Comparison of ENCODE assay signal across 8 cellular contexts in the genomic region with DNA sequence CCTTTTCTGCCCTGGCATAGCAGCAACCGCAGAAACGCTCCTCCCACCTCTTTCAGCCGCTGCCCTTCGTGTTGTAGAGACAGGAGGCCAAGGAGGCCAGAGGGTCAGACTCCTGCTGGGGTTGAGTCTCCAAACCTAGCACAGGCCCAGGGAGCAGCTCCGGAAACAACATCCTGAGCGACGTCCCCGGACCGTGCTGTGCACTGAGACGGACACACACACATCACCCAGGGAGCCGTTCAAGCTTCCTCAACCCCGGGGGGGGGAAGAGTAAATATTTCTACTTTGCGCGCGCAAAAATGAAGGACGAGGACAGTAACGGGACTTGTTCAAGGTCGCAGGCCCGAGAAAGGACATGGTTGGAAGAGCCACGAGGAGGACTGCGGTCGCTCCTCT. TPM values are rescaled to one million over a fixed set of nuclear protein-coding genes. Genes with fewer than 3 reads are reported as not detected.
DNase-seq lines count a peak whose midpoint lies in the region; ATAC-seq and TF ChIP-seq lines count a peak whose summit lies in the region.

No MANE protein-coding gene starts in this region.

- ATAC-seq in activated CD8-positive, alpha-beta memory T cell treated with anti-CD3 and anti-CD28 coated beads, Interleukin-2, amount 10 ng/mL, durations not matched to agents 7 days and 5 days = peak; percentile 33
- ATAC-seq in activated CD8-positive, alpha-beta T cell treated with anti-CD3 and anti-CD28 coated beads for 36 hours = peak; percentile 46

- H3K27ac Mint-ChIP-seq in activated CD8-positive, alpha-beta memory T cell treated with anti-CD3 and anti-CD28 coated beads, Interleukin-2, amount 10 ng/mL, durations not matched to agents 7 days and 5 days = peak overlapping the region; percentile 90
- peak overlapping the region; percentile 85 for H3K27ac Mint-ChIP-seq in activated CD8-positive, alpha-beta T cell treated with anti-CD3 and anti-CD28 coated beads for 36 hours

- POLR2A ChIA-PET in activated CD8-positive, alpha-beta T cell treated with anti-CD3 and anti-CD28 coated beads for 36 hours (lab: Charles Lee) = interaction anchor here (0.6 kb wide), 1 partner anchor 55 kb away, joined by 3 read pairs; the partner anchor contains the start of gene ZNF134

- no peaks in the 10 kb centered on the region for H3K27me3 Mint-ChIP-seq in activated CD8-positive, alpha-beta memory T cell treated with anti-CD3 and anti-CD28 coated beads, Interleukin-2, amount 10 ng/mL, durations not matched to agents 7 days and 5 days
- H3K27me3 Mint-ChIP-seq in activated CD8-positive, alpha-beta T cell treated with anti-CD3 and anti-CD28 coated beads for 36 hours = no peaks in the 10 kb centered on the region

- peak; percentile 43 for DNase-seq in activated CD8-positive, alpha-beta memory T cell treated with anti-CD3 and anti-CD28 coated beads, Interleukin-2, amount 10 ng/mL, durations not matched to agents 7 days and 5 days
- no peak for DNase-seq in activated CD8-positive, alpha-beta memory T cell treated with anti-CD3 and anti-CD28 coated beads, Interleukin-2, amount 50 U/mL, for 48 hours
- DNase-seq in HK-2 (ENCODE audit: unreplicated experiment) (peak; percentile 49), fibroblast of the aortic adventitia (ENCODE audit: low read depth) (peak; percentile 18), GDM1 (lab: John Stamatoyannopoulos, UW) (no peak), mucosa of gallbladder (ENCODE audit: low spot score) (no peak)
- DNase-seq in activated CD8-positive, alpha-beta T cell treated with anti-CD3 and anti-CD28 coated beads for 36 hours = peak; percentile 36

- peaks cover 25% of the 10 kb centered on the region for H3K4me1 Mint-ChIP-seq in activated CD8-positive, alpha-beta memory T cell treated with anti-CD3 and anti-CD28 coated beads, Interleukin-2, amount 10 ng/mL, durations not matched to agents 7 days and 5 days
- peaks cover 26% of the 10 kb centered on the region for H3K4me1 Mint-ChIP-seq in activated CD8-positive, alpha-beta T cell treated with anti-CD3 and anti-CD28 coated beads for 36 hours (ENCODE audit: low read depth)

- peak overlapping the region; percentile 93 for H3K4me3 Mint-ChIP-seq in activated CD8-positive, alpha-beta memory T cell treated with anti-CD3 and anti-CD28 coated beads, Interleukin-2, amount 10 ng/mL, durations not matched to agents 7 days and 5 days
- H3K4me3 Mint-ChIP-seq in activated CD8-positive, alpha-beta T cell treated with anti-CD3 and anti-CD28 coated beads for 36 hours = peak overlapping the region; percentile 86

- intact Hi-C loops in activated CD8-positive, alpha-beta T cell treated with anti-CD3 and anti-CD28 coated beads for 36 hours (cut with micrococcal nuclease) = no loop called here

- H3K4me3 ChIP-seq in fibroblast of the aortic adventitia (ENCODE audit: low read depth, low read length) (peak overlapping the region; percentile 95), neuron (ENCODE audit: low read length) (peak overlapping the region; percentile 86)

- H3K9me3 ChIP-seq in neuron (ENCODE audit: low read length) = peaks cover 19% of the 10 kb centered on the region

- H3K27me3 ChIP-seq in neuron (ENCODE audit: insufficient read depth, low read length) = no peaks in the 10 kb centered on the region

- TF ChIP-seq CTCF in activated CD8-positive, alpha-beta T cell treated with anti-CD3 and anti-CD28 coated beads for 36 hours (IDR thresholded peaks at IDR 0.05) = no peak
- no peak for TF ChIP-seq CTCF in fibroblast of the aortic adventitia (IDR thresholded peaks at IDR 0.05; ENCODE audit: insufficient read depth, low read length)

- H3K4me1 ChIP-seq in neuron (ENCODE audit: insufficient read depth, low read length) = peaks cover 16% of the 10 kb centered on the region

- peak overlapping the region; percentile 58 for H2AFZ ChIP-seq in neuron (ENCODE audit: low read depth, low read length)

- H3K36me3 Mint-ChIP-seq in activated CD8-positive, alpha-beta memory T cell treated with anti-CD3 and anti-CD28 coated beads, Interleukin-2, amount 10 ng/mL, durations not matched to agents 7 days and 5 days = peaks cover 56% of the 10 kb centered on the region
- H3K36me3 Mint-ChIP-seq in activated CD8-positive, alpha-beta T cell treated with anti-CD3 and anti-CD28 coated beads for 36 hours (ENCODE audit: low read depth) = peaks cover 57% of the 10 kb centered on the region

- CTCF ChIA-PET in activated CD8-positive, alpha-beta memory T cell treated with anti-CD3 and anti-CD28 coated beads, Interleukin-2, amount 10 ng/mL, durations not matched to agents 7 days and 5 days (lab: Charles Lee) = no interaction called here
- CTCF ChIA-PET in activated CD8-positive, alpha-beta T cell treated with anti-CD3 and anti-CD28 coated beads for 36 hours (lab: Charles Lee) = no interaction called here

- H3K36me3 ChIP-seq in neuron (ENCODE audit: insufficient read depth, low read length) = peaks cover 24% of the 10 kb centered on the region

- peaks cover 29% of the 10 kb centered on the region for H3K9me3 Mint-ChIP-seq in activated CD8-positive, alpha-beta memory T cell treated with anti-CD3 and anti-CD28 coated beads, Interleukin-2, amount 10 ng/mL, durations not matched to agents 7 days and 5 days (ENCODE audit: low read depth)
- peaks cover 37% of the 10 kb centered on the region for H3K9me3 Mint-ChIP-seq in activated CD8-positive, alpha-beta T cell treated with anti-CD3 and anti-CD28 coated beads for 36 hours

RNA-seq across cellular contexts. Expression of gene ZNF550, which starts 0.7 kb away (rescaled TPM):
- total RNA-seq in activated CD8-positive, alpha-beta memory T cell treated with anti-CD3 and anti-CD28 coated beads, Interleukin-2, amount 10 ng/mL, durations not matched to agents 7 days and 5 days = 10 to 100 TPM; 13.7 to 14.2 TPM
- total RNA-seq in activated CD8-positive, alpha-beta T cell treated with anti-CD3 and anti-CD28 coated beads for 36 hours = 10 to 100 TPM; 10.3 to 13.5 TPM
- total RNA-seq in fibroblast of the aortic adventitia (ENCODE audit: low replicate concordance) = 2.1 and 7.8 TPM in 2 replicates
- 15.1 TPM for total RNA-seq in mucosa of gallbladder

RNA-seq across cellular contexts. Expression of gene ZNF416, which starts 19.7 kb away (rescaled TPM):
- 1 to 10 TPM; 5.3 to 5.7 TPM for total RNA-seq in activated CD8-positive, alpha-beta memory T cell treated with anti-CD3 and anti-CD28 coated beads, Interleukin-2, amount 10 ng/mL, durations not matched to agents 7 days and 5 days
- total RNA-seq in activated CD8-positive, alpha-beta T cell treated with anti-CD3 and anti-CD28 coated beads for 36 hours = 1 to 10 TPM; 2.5 to 3.2 TPM
- total RNA-seq in fibroblast of the aortic adventitia (ENCODE audit: low replicate concordance) (3.4 and 8.0 TPM in 2 replicates), mucosa of gallbladder (7.1 TPM)

RNA-seq across cellular contexts. Expression of gene ZIK1, which starts 24.9 kb away (rescaled TPM):
- 10 to 100 TPM; 10.6 to 11.5 TPM for total RNA-seq in activated CD8-positive, alpha-beta memory T cell treated with anti-CD3 and anti-CD28 coated beads, Interleukin-2, amount 10 ng/mL, durations not matched to agents 7 days and 5 days
- 1 to 10 TPM; 6.1 to 6.5 TPM for total RNA-seq in activated CD8-positive, alpha-beta T cell treated with anti-CD3 and anti-CD28 coated beads for 36 hours
- 4.2 and 11.0 TPM in 2 replicates for total RNA-seq in fibroblast of the aortic adventitia (ENCODE audit: low replicate concordance)
- total RNA-seq in mucosa of gallbladder = 7.6 TPM

RNA-seq across cellular contexts. Expression of gene ZNF549, which starts 31.9 kb away (rescaled TPM):
- 1 to 10 TPM; 6.6 to 6.7 TPM for total RNA-seq in activated CD8-positive, alpha-beta memory T cell treated with anti-CD3 and anti-CD28 coated beads, Interleukin-2, amount 10 ng/mL, durations not matched to agents 7 days and 5 days
- 1 to 10 TPM; 3.5 to 4.0 TPM for total RNA-seq in activated CD8-positive, alpha-beta T cell treated with anti-CD3 and anti-CD28 coated beads for 36 hours
- total RNA-seq in fibroblast of the aortic adventitia (ENCODE audit: low replicate concordance) (1.1 and 5.3 TPM in 2 replicates), mucosa of gallbladder (8.0 TPM)

RNA-seq across cellular contexts. Expression of gene ZNF530, which starts 40.7 kb away (rescaled TPM):
- 10 to 100 TPM; 10.6 to 12.4 TPM for total RNA-seq in activated CD8-positive, alpha-beta memory T cell treated with anti-CD3 and anti-CD28 coated beads, Interleukin-2, amount 10 ng/mL, durations not matched to agents 7 days and 5 days
- total RNA-seq in activated CD8-positive, alpha-beta T cell treated with anti-CD3 and anti-CD28 coated beads for 36 hours = 1 to 10 TPM; 6.8 to 7.4 TPM
- total RNA-seq in fibroblast of the aortic adventitia (ENCODE audit: low replicate concordance) (1.1 and 5.6 TPM in 2 replicates), mucosa of gallbladder (5.1 TPM)

Comparison
In these comparisons a context has a peak if more than half of its experiments do, and no peak if none do; other contexts are left out.
1. DNase-seq: peak in activated CD8-positive, alpha-beta memory T cell treated with anti-CD3 and anti-CD28 coated beads, Interleukin-2, amount 10 ng/mL, durations not matched to agents 7 days and 5 days (single experiment), HK-2 (single experiment), activated CD8-positive, alpha-beta T cell treated with anti-CD3 and anti-CD28 coated beads for 36 hours (single experiment) and fibroblast of the aortic adventitia (single experiment); none in activated CD8-positive, alpha-beta memory T cell treated with anti-CD3 and anti-CD28 coated beads, Interleukin-2, amount 50 U/mL, for 48 hours (single experiment), GDM1 (single experiment) and mucosa of gallbladder (single experiment).